Comparison of ENCODE assay signal across 34 cellular contexts in the genomic region with DNA sequence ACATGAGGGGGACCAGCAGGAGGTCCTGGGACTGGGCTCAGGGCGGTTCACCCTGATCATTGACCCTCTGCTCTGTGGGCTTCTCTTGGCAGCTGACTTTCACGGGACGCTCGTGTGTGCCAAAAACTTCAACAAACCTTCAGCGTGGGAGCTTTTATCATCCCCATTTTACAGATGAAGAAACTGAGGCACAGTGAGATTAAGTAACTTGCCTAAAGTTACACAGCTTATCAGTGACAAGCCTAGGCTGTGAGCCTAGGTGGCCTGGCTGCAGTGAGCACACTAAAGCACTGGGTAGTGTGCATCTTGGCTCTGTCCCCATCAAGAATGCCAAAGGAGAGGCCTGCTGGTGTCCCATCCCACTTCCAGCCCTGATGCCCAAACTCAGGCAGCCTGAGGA.
"Had no signal": no experiment of that assay in that cellular context is flagged by ENCODE, and none has a peak within 500 bp of the region (broad histone marks: within the 10 kb centered on the region; RNA-seq: fewer than 3 reads in every experiment).

No MANE protein-coding gene starts in this region.

- FAIRE-seq: astrocyte, TTC549 had no signal

- H3K36me3 ChIP-seq: adrenal gland, brain microvascular endothelial cell, breast epithelium had no signal

- H3K27me3 Mint-ChIP-seq: activated B cell treated with CpG ODN at 0.5 μM for 24 hours; activated CD4-positive, alpha-beta memory T cell treated with anti-CD3 and anti-CD28 coated beads for 36 hours; activated CD4-positive, alpha-beta T cell treated with anti-CD3 and anti-CD28 coated beads, Interleukin-2, amount 10 ng/mL, durations not matched to agents 24 days and 14 days; activated CD8-positive, alpha-beta T cell treated with anti-CD3 and anti-CD28 coated beads for 36 hours; activated naive CD8-positive, alpha-beta T cell treated with anti-CD3 and anti-CD28 coated beads for 36 hours; activated T-helper 17 cell treated with anti-CD3 and anti-CD28 coated beads, Interleukin-2, amount 50 U/mL, for 72 hours; T-cell; T-helper 17 cell had no signal

- H3K9me3 Mint-ChIP-seq: activated B cell treated with CpG ODN at 0.5 μM for 24 hours; activated CD4-positive, alpha-beta memory T cell treated with anti-CD3 and anti-CD28 coated beads for 36 hours; activated CD4-positive, alpha-beta T cell treated with anti-CD3 and anti-CD28 coated beads, Interleukin-2, amount 10 ng/mL, durations not matched to agents 24 days and 14 days; activated CD8-positive, alpha-beta T cell treated with anti-CD3 and anti-CD28 coated beads for 36 hours; activated naive CD4-positive, alpha-beta T cell treated with anti-CD3 and anti-CD28 coated beads for 36 hours; activated naive CD4-positive, alpha-beta T cell treated with anti-CD3 and anti-CD28 coated beads, Interleukin-2, amount 50 U/mL, for 72 hours; activated naive CD8-positive, alpha-beta T cell treated with anti-CD3 and anti-CD28 coated beads for 36 hours; activated T-cell treated with anti-CD3 and anti-CD28 coated beads, Interleukin-2, amount 50 U/mL, for 4 hours; activated T-cell treated with anti-CD3 and anti-CD28 coated beads, Interleukin-2, amount 50 U/mL, for 72 hours; activated T-helper 1 cell treated with anti-CD3 and anti-CD28 coated beads, Interleukin-12 subunit alpha, Interleukin-12 subunit beta, Interleukin-2, Interleukin-4 antibody, amounts not matched to agents 30 ng/mL and 10 ng/mL and 1 ng/mL, durations not matched to agents 14 hours and 24 hours and 36 hours; activated T-helper 17 cell treated with anti-CD3 and anti-CD28 coated beads, Interleukin-2, amount 50 U/mL, for 72 hours; T-cell had no signal

- H3K36me3 Mint-ChIP-seq: activated CD4-positive, alpha-beta memory T cell treated with anti-CD3 and anti-CD28 coated beads for 36 hours; activated naive CD4-positive, alpha-beta T cell treated with anti-CD3 and anti-CD28 coated beads, Interleukin-2, amount 50 U/mL, for 72 hours; T-cell had no signal

- H3K27ac Mint-ChIP-seq: activated B cell treated with CpG ODN at 0.5 μM for 24 hours; activated CD4-positive, alpha-beta memory T cell treated with anti-CD3 and anti-CD28 coated beads for 36 hours; activated CD4-positive, alpha-beta T cell treated with anti-CD3 and anti-CD28 coated beads, Interleukin-2, amount 10 ng/mL, durations not matched to agents 24 days and 14 days; activated CD8-positive, alpha-beta T cell treated with anti-CD3 and anti-CD28 coated beads for 36 hours; activated naive CD4-positive, alpha-beta T cell treated with anti-CD3 and anti-CD28 coated beads for 36 hours; activated naive CD4-positive, alpha-beta T cell treated with anti-CD3 and anti-CD28 coated beads, Interleukin-2, amount 50 U/mL, for 72 hours; activated naive CD8-positive, alpha-beta T cell treated with anti-CD3 and anti-CD28 coated beads for 36 hours; activated T-cell treated with anti-CD3 and anti-CD28 coated beads, Interleukin-2, amount 50 U/mL, for 72 hours; activated T-helper 1 cell treated with anti-CD3 and anti-CD28 coated beads, Interleukin-12 subunit alpha, Interleukin-12 subunit beta, Interleukin-2, Interleukin-4 antibody, amounts not matched to agents 30 ng/mL and 10 ng/mL and 1 ng/mL, durations not matched to agents 14 hours and 24 hours and 36 hours; activated T-helper 17 cell treated with anti-CD3 and anti-CD28 coated beads, Interleukin-2, amount 50 U/mL, for 72 hours; T-cell; T-helper 17 cell had no signal

- H3K4me3 ChIP-seq: adrenal gland, body of pancreas, breast epithelium had no signal

- H3K27me3 ChIP-seq: adrenal gland, body of pancreas, brain microvascular endothelial cell, breast epithelium had no signal

- H3K4me3 Mint-ChIP-seq: activated B cell treated with CpG ODN at 0.5 μM for 24 hours; activated CD4-positive, alpha-beta memory T cell treated with anti-CD3 and anti-CD28 coated beads for 36 hours; activated CD4-positive, alpha-beta T cell treated with anti-CD3 and anti-CD28 coated beads, Interleukin-2, amount 10 ng/mL, durations not matched to agents 24 days and 14 days; activated CD8-positive, alpha-beta T cell treated with anti-CD3 and anti-CD28 coated beads for 36 hours; activated naive CD4-positive, alpha-beta T cell treated with anti-CD3 and anti-CD28 coated beads for 36 hours; activated naive CD8-positive, alpha-beta T cell treated with anti-CD3 and anti-CD28 coated beads for 36 hours; activated T-cell treated with anti-CD3 and anti-CD28 coated beads, Interleukin-2, amount 50 U/mL, for 4 hours; activated T-cell treated with anti-CD3 and anti-CD28 coated beads, Interleukin-2, amount 50 U/mL, for 72 hours; activated T-helper 1 cell treated with anti-CD3 and anti-CD28 coated beads, Interleukin-12 subunit alpha, Interleukin-12 subunit beta, Interleukin-2, Interleukin-4 antibody, amounts not matched to agents 30 ng/mL and 10 ng/mL and 1 ng/mL, durations not matched to agents 14 hours and 24 hours and 36 hours; activated T-helper 17 cell treated with anti-CD3 and anti-CD28 coated beads, Interleukin-2, amount 50 U/mL, for 72 hours; T-cell; T-helper 17 cell had no signal

- H3K9me3 ChIP-seq: adrenal gland, body of pancreas, breast epithelium had no signal

- H3K4me1 Mint-ChIP-seq: activated B cell treated with CpG ODN at 0.5 μM for 24 hours; activated CD4-positive, alpha-beta T cell treated with anti-CD3 and anti-CD28 coated beads, Interleukin-2, amount 10 ng/mL, durations not matched to agents 24 days and 14 days; activated naive CD8-positive, alpha-beta T cell treated with anti-CD3 and anti-CD28 coated beads for 36 hours; activated T-helper 17 cell treated with anti-CD3 and anti-CD28 coated beads, Interleukin-2, amount 50 U/mL, for 72 hours; T-helper 17 cell had no signal

- H3K27ac ChIP-seq: adrenal gland, body of pancreas, brain microvascular endothelial cell, breast epithelium, VCaP had no signal

- DNase-seq: activated B cell treated with CpG ODN at 0.5 μM for 24 hours; activated CD4-positive, alpha-beta memory T cell treated with anti-CD3 and anti-CD28 coated beads for 36 hours; activated CD4-positive, alpha-beta T cell treated with anti-CD3 and anti-CD28 coated beads for 4 hours; activated CD4-positive, alpha-beta T cell treated with anti-CD3 and anti-CD28 coated beads, Interleukin-2, amount 10 ng/mL, durations not matched to agents 24 days and 14 days; activated CD4-positive, alpha-beta T cell treated with anti-CD3 and anti-CD28 coated beads, Interleukin-2, amount 50 U/mL, for 1 hour; activated CD4-positive, alpha-beta T cell treated with anti-CD3 and anti-CD28 coated beads, Interleukin-2, amount 50 U/mL, for 4 hours; activated CD4-positive, CD25-positive, alpha-beta regulatory T cell treated with anti-CD3 and anti-CD28 coated beads, Interleukin-2, amount 50 U/mL, for 72 hours; activated CD8-positive, alpha-beta memory T cell treated with anti-CD3 and anti-CD28 coated beads, Interleukin-2, amount 50 U/mL, for 4 hours; activated CD8-positive, alpha-beta T cell treated with anti-CD3 and anti-CD28 coated beads for 36 hours; activated effector memory CD4-positive, alpha-beta T cell treated with anti-CD3 and anti-CD28 coated beads, Interleukin-2, amount 50 U/mL, for 16 hours; activated gamma-delta T cell treated with Interleukin-2 at 50 U/mL for 16 hours; activated naive CD4-positive, alpha-beta T cell; activated naive CD4-positive, alpha-beta T cell treated with anti-CD3 and anti-CD28 coated beads for 36 hours; activated naive CD4-positive, alpha-beta T cell treated with anti-CD3 and anti-CD28 coated beads, Interleukin-2, amount 50 U/mL, for 16 hours; activated naive CD8-positive, alpha-beta T cell treated with anti-CD3 and anti-CD28 coated beads for 36 hours; activated T-cell treated with anti-CD3 and anti-CD28 coated beads for 4 hours; activated T-cell treated with anti-CD3 and anti-CD28 coated beads, Interleukin-2, amount 50 U/mL, for 1 hour; activated T-cell treated with anti-CD3 and anti-CD28 coated beads, Interleukin-2, amount 50 U/mL, for 4 hours; activated T-cell treated with anti-CD3 and anti-CD28 coated beads, Interleukin-2, amount 50 U/mL, for 72 hours; adrenal gland; amniotic stem cell; body of pancreas; brain microvascular endothelial cell; central memory CD4-positive, alpha-beta T cell; T-cell; T-helper 17 cell; T-helper 9 cell had no signal

- H3K4me1 ChIP-seq: body of pancreas, breast epithelium had no signal

- ATAC-seq: activated CD8-positive, alpha-beta T cell treated with anti-CD3 and anti-CD28 coated beads for 36 hours; activated naive CD4-positive, alpha-beta T cell treated with anti-CD3 and anti-CD28 coated beads, Interleukin-2, amount 50 U/mL, for 72 hours; activated T-cell treated with anti-CD3 and anti-CD28 coated beads, Interleukin-2, amount 50 U/mL, for 4 hours; activated T-cell treated with anti-CD3 and anti-CD28 coated beads, Interleukin-2, amount 50 U/mL, for 72 hours; activated T-helper 17 cell treated with anti-CD3 and anti-CD28 coated beads, Interleukin-2, amount 50 U/mL, for 72 hours; body of pancreas; T-cell; T-helper 17 cell had no signal
